24 cellular contexts compared by ENCODE assay signal in the genomic region with DNA sequence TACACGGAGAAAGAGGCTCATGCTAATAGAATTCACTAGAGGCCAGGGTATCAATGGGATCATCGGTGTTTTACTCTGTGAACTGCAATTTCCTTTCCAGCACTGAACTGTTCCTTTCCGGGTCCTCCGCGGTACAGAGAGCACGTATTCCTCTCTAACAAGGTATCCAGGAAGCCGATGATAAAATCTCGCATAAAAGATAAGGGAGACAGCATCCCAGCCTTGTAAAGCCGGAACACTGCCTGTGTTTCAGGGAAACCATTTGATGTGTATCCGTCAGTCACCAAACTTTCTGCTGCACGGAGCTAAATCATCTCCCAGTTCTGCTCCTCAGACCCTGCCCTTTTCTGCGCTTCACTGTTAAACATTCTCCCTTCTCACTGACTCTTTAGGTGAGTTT.
"Had no signal": no experiment of that assay in that cellular context is flagged by ENCODE, and none has a peak within 500 bp of the region (broad histone marks: within the 10 kb centered on the region; RNA-seq: fewer than 3 reads in every experiment).

No MANE protein-coding gene starts in this region.

- H3K4me3 Mint-ChIP-seq: naive thymus-derived CD8-positive, alpha-beta T cell; nephron progenitor cell; stimulated activated naive CD8-positive, alpha-beta T cell treated with anti-CD3 and anti-CD28 coated beads, Interleukin-15, amount 100 ng/mL, for 72 hours had no signal

- DNase-seq: dermis blood vessel endothelial cell; effector memory CD4-positive, alpha-beta T cell; kidney; mesenchymal stem cell; midbrain; naive thymus-derived CD8-positive, alpha-beta T cell; nephron progenitor cell; pancreas; right lobe of liver; small intestine; stimulated activated CD4-positive, alpha-beta T cell treated with anti-CD3 and anti-CD28 coated beads, Interleukin-12 subunit alpha, Interleukin-12 subunit beta, amount 100 ng/mL, for 4 hours; stimulated activated CD4-positive, alpha-beta T cell treated with anti-CD3 and anti-CD28 coated beads, Interleukin-1b, Interleukin-23, amount 100 ng/mL, for 48 hours; stimulated activated CD4-positive, alpha-beta T cell treated with anti-CD3 and anti-CD28 coated beads, Interleukin-4, amount 100 ng/mL, for 1 hour; stimulated activated CD8-positive, alpha-beta memory T cell treated with anti-CD3 and anti-CD28 coated beads, Interleukin-4, amount 100 ng/mL, for 48 hours; stimulated activated naive CD4-positive, alpha-beta T cell; stimulated activated naive CD8-positive, alpha-beta T cell treated with anti-CD3 and anti-CD28 coated beads, Interleukin-15, amount 100 ng/mL, for 72 hours; transverse colon; upper lobe of right lung; uterus had no signal

- H3K27me3 ChIP-seq: neutrophil, pancreas, right lobe of liver, suprapubic skin, uterus had no signal

- H3K27ac ChIP-seq: coronary artery, neutrophil, pancreas, right lobe of liver, suprapubic skin, transverse colon, upper lobe of right lung, uterus had no signal

- H3K36me3 ChIP-seq: neutrophil, pancreas, right lobe of liver, suprapubic skin, transverse colon, upper lobe of right lung, uterus had no signal

- ATAC-seq: left lobe of liver; naive thymus-derived CD8-positive, alpha-beta T cell; pancreas; right lobe of liver; stimulated activated naive CD8-positive, alpha-beta T cell treated with anti-CD3 and anti-CD28 coated beads, Interleukin-15, amount 100 ng/mL, for 72 hours; upper lobe of right lung had no signal

- H3K27ac Mint-ChIP-seq: naive thymus-derived CD8-positive, alpha-beta T cell; nephron progenitor cell; progenitor cell of endocrine pancreas; stimulated activated naive CD8-positive, alpha-beta T cell treated with anti-CD3 and anti-CD28 coated beads, Interleukin-15, amount 100 ng/mL, for 72 hours had no signal

- H3K4me3 ChIP-seq: coronary artery, pancreas, right lobe of liver, suprapubic skin, transverse colon, upper lobe of right lung, uterus had no signal

- H3K4me1 ChIP-seq: pancreas, right lobe of liver, transverse colon, upper lobe of right lung, uterus had no signal

- H3K9me3 ChIP-seq: neutrophil, pancreas, right lobe of liver, suprapubic skin, transverse colon, upper lobe of right lung, uterus had no signal

- H3K36me3 Mint-ChIP-seq: naive thymus-derived CD8-positive, alpha-beta T cell had no signal

- H3K4me1 Mint-ChIP-seq: stimulated activated naive CD8-positive, alpha-beta T cell treated with anti-CD3 and anti-CD28 coated beads, Interleukin-15, amount 100 ng/mL, for 72 hours had no signal

- H3K9me3 Mint-ChIP-seq: naive thymus-derived CD8-positive, alpha-beta T cell; nephron progenitor cell; stimulated activated naive CD8-positive, alpha-beta T cell treated with anti-CD3 and anti-CD28 coated beads, Interleukin-15, amount 100 ng/mL, for 72 hours had no signal
